In genomic region chr1:201080135-201080534, GRCh38 we compare ENCODE assay signal across 22 cellular contexts. TPM values are rescaled to one million over a fixed set of nuclear protein-coding genes. Genes with fewer than 3 reads are reported as not detected.
DNase-seq lines count a peak whose midpoint lies in the region; ATAC-seq, FAIRE-seq and TF ChIP-seq lines count a peak whose summit lies in the region.
"Had no signal": no experiment of that assay in that cellular context is flagged by ENCODE, and none has a peak within 500 bp of the region (broad histone marks: within the 10 kb centered on the region; RNA-seq: fewer than 3 reads in every experiment).

No MANE protein-coding gene starts in this region.

- H3K9me3 ChIP-seq in DOHH2 (ENCODE audit: control insufficient read depth, insufficient read depth, low read length) (no peaks in the 10 kb centered on the region), WERI-Rb-1 (ENCODE audit: severe bottlenecking) (no peaks in the 10 kb centered on the region)
- H3K9me3 ChIP-seq: BLaER1 treated with 17β-estradiol and CSF1 and Interleukin-3, amounts not matched to agents 10 nM and 100 nM; MG63 had no signal

- peaks cover 6% of the 10 kb centered on the region; the same call in 1 of the 2 replicates for H3K27me3 ChIP-seq in DOHH2 (ENCODE audit: control insufficient read depth, low read length)
- no peaks in the 10 kb centered on the region for H3K27me3 ChIP-seq in WERI-Rb-1 (ENCODE audit: insufficient read depth, low read depth, severe bottlenecking)
- H3K27me3 ChIP-seq: BLaER1 treated with 17β-estradiol and CSF1 and Interleukin-3, amounts not matched to agents 10 nM and 100 nM; MG63 had no signal

- H3K4me2 ChIP-seq in DOHH2 (ENCODE audit: low read length): no peak overlapping the region
- H3K4me2 ChIP-seq: BLaER1 treated with 17β-estradiol and CSF1 and Interleukin-3, amounts not matched to agents 10 nM and 100 nM had no signal

- no peaks in the 10 kb centered on the region for H3F3A ChIP-seq in DOHH2 (ENCODE audit: control insufficient read depth, insufficient read depth)

- peak; percentile 5 for FAIRE-seq in GM12891 (lab: Jason Lieb, UNC)
- FAIRE-seq: GM12892, GM18507, H1 had no signal

- no peaks in the 10 kb centered on the region for H3K36me3 ChIP-seq in DOHH2 (ENCODE audit: control insufficient read depth, low read length)
- H3K36me3 ChIP-seq in WERI-Rb-1: no peaks in the 10 kb centered on the region
- H3K36me3 ChIP-seq: BLaER1 treated with 17β-estradiol and CSF1 and Interleukin-3, amounts not matched to agents 10 nM and 100 nM; MG63 had no signal

- no peaks in the 10 kb centered on the region for H4K20me1 ChIP-seq in DOHH2 (ENCODE audit: control insufficient read depth, insufficient read depth, low read depth, low read length)
- H4K20me1 ChIP-seq: BLaER1 treated with 17β-estradiol and CSF1 and Interleukin-3, amounts not matched to agents 10 nM and 100 nM had no signal

- H3K27ac ChIP-seq in DOHH2 (ENCODE audit: low read depth, low read length) (no peak overlapping the region), WERI-Rb-1 (no peak overlapping the region)
- H3K27ac ChIP-seq: BLaER1 treated with 17β-estradiol and CSF1 and Interleukin-3, amounts not matched to agents 10 nM and 100 nM had no signal

- ATAC-seq in HG03039 (IDR thresholded peaks at IDR 0.05; ENCODE audit: unreplicated experiment) (no peak), GM21360 (IDR thresholded peaks at IDR 0.05; ENCODE audit: unreplicated experiment) (no peak)

- DNase-seq in GM12891 (ENCODE audit: insufficient read length, low spot score): no peak
- DNase-seq in NB4 (ENCODE audit: low read depth): peak; percentile 14
- peak; percentile 18 for DNase-seq in WERI-Rb-1
- DNase-seq in NCI-H2171 (lab: John Stamatoyannopoulos, UW): no peak
- no peak for DNase-seq in C1 segment of cervical spinal cord (lab: John Stamatoyannopoulos, UW)
- DNase-seq: CD8-positive, alpha-beta memory T cell; DMS79; KG1; MG63; NCI-H1105 treated with DMSO at 0.1 percent for 48 hours; NCI-H1694; NCI-H2107; NCI-H526 treated with DMSO at 0.1 percent for 48 hours; OCI-M1; SHP77 treated with DMSO at 0.1 percent for 48 hours had no signal

- no peak overlapping the region for H3K4me3 ChIP-seq in DOHH2 (ENCODE audit: low read length)
- no peak overlapping the region for H3K4me3 ChIP-seq in NB4 (ENCODE audit: low read depth, low read length)
- no peak overlapping the region for H3K4me3 ChIP-seq in WERI-Rb-1 (ENCODE audit: low read depth, low read length)
- H3K4me3 ChIP-seq: BLaER1 treated with 17β-estradiol and CSF1 and Interleukin-3, amounts not matched to agents 10 nM and 100 nM; MG63 had no signal

- no peaks in the 10 kb centered on the region for H3K79me2 ChIP-seq in DOHH2 (ENCODE audit: control insufficient read depth, low read length)

- H3K4me1 ChIP-seq in DOHH2 (ENCODE audit: control insufficient read depth, low read length): no peaks in the 10 kb centered on the region

- TF ChIP-seq CTCF in DOHH2 (IDR thresholded peaks at IDR 0.05; ENCODE audit: low read depth, low read length, poor library complexity, severe bottlenecking): peak; percentile 26
- TF ChIP-seq CTCF in NB4 (IDR thresholded peaks at IDR 0.05; ENCODE audit: low read depth, low read length): no peak
- TF ChIP-seq CTCF in WERI-Rb-1 (IDR thresholded peaks at IDR 0.05; ENCODE audit: low read depth, low read length): peak; percentile 55

- no peaks in the 10 kb centered on the region for H3K9me2 ChIP-seq in DOHH2 (replicated peaks; ENCODE audit: control insufficient read depth, low read length)

- TF ChIP-seq POLR2A in GM12891 (IDR thresholded peaks at IDR 0.05; ENCODE audit: low read depth, low read length): no peak
- no peak for TF ChIP-seq POLR2A in NB4 (IDR thresholded peaks at IDR 0.05; ENCODE audit: extremely low read depth, insufficient read length)

TF ChIP-seq in GM12891, 5 proteins besides CTCF, POLR2A, EP300 and RAD21:
- TF ChIP-seq TAF1 (IDR thresholded peaks at IDR 0.05; ENCODE audit: low read depth, low read length) (no peak), SPI1 (IDR thresholded peaks at IDR 0.05; ENCODE audit: low read depth, low read length) (no peak), POLR2AphosphoS5 (IDR thresholded peaks at IDR 0.05; ENCODE audit: low read depth, low read length) (no peak), PAX5 (IDR thresholded peaks at IDR 0.05; ENCODE audit: insufficient read depth, low read length, severe bottlenecking) (no peak)

RNA-seq across cellular contexts. Expression of gene CACNA1S, which starts 32.1 kb away (rescaled TPM):
- not detected for polyA plus RNA-seq in GM12891 (2012; ENCODE audit: low read depth, missing spikeins)
- polyA plus RNA-seq: CD8-positive, alpha-beta memory T cell had no signal

RNA-seq across cellular contexts. Expression of gene ASCL5, which starts 46.8 kb away (rescaled TPM):
- not detected for polyA plus RNA-seq in GM12891 (2012; ENCODE audit: low read depth, missing spikeins)
- polyA plus RNA-seq: CD8-positive, alpha-beta memory T cell had no signal

RNA-seq across cellular contexts. Expression of gene KIF21B, which starts 56.6 kb away (rescaled TPM):
- 4.8 TPM for polyA plus RNA-seq in GM12891 (2012; ENCODE audit: low read depth, missing spikeins)

Comparison
In these comparisons a context has a peak if more than half of its experiments do, and no peak if none do; other contexts are left out.
1. DNase-seq: peak in NB4 (single experiment) and WERI-Rb-1 (single experiment); none in GM12891 (single experiment), NCI-H2171 (single experiment) and C1 segment of cervical spinal cord (0 of 14).